10 cellular contexts compared by ENCODE assay signal in genomic region chr6:21969192-21969591, GRCh38.
"Had no signal": no experiment of that assay in that cellular context is flagged by ENCODE, and none has a peak within 500 bp of the region (broad histone marks: within the 10 kb centered on the region; RNA-seq: fewer than 3 reads in every experiment).

No MANE protein-coding gene starts in this region.

- H3K9ac ChIP-seq: GM23248 had no signal

- ATAC-seq: HCT116, K562 had no signal

- H3K36me3 ChIP-seq: HAP-1 had no signal

- H3K27ac Mint-ChIP-seq: HFFc6 had no signal

- H3K9me3 Mint-ChIP-seq: HFFc6 had no signal

- FAIRE-seq: HTR-8/SVneo, K562 had no signal

- H3K9me3 ChIP-seq: HAP-1 had no signal

- H3K4me3 Mint-ChIP-seq: HFFc6 had no signal

- DNase-seq: GM23248, GOT3, H7, HFFc6, IMR-90, KG1 had no signal

- H2AFZ ChIP-seq: GM23248 had no signal

- H3K27ac ChIP-seq: GM23248 had no signal

- H3K4me3 ChIP-seq: GM23248, HAP-1, K562 had no signal
